1 cellular context compared by ENCODE assay signal in the genomic region with DNA sequence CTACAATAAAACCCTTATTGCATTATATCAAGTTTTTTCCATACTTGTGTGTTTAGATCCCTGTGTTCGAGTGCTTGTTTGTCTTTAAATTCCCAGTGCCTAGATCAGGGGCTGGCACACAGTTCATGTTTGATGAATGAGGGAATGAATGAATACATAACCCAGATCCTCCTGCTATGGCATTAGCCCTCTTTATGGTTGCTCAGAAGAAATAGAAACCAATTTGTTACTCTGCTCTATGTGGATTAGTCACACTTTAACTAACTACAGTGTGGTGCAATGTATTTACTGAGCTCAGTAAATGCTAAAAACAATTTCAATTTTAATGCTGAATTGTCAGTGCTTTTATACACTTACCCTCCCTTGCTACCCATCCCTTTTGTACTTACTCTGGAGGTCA.
TF ChIP-seq lines count a peak whose summit lies in the region.

No MANE protein-coding gene starts in this region.

TF ChIP-seq in HepG2, 621 proteins besides CTCF, POLR2A, EP300 and RAD21:
- TF ChIP-seq ZNF629 (CRISPR knock-in tag; conservative IDR thresholded peaks at IDR 0.05) (no peak), RORA (CRISPR knock-in tag; IDR thresholded peaks at IDR 0.05) (no peak), MBD4 (IDR thresholded peaks at IDR 0.05; ENCODE audit: borderline replicate concordance, low read length) (no peak), KLF16 (CRISPR knock-in tag; IDR thresholded peaks at IDR 0.05) (no peak), SRF (IDR thresholded peaks at IDR 0.05; ENCODE audit: low read depth, low read length) (no peak), SMAD1 (CRISPR knock-in tag; IDR thresholded peaks at IDR 0.05; ENCODE audit: borderline replicate concordance, low read depth) (no peak), IKZF1 (IDR thresholded peaks at IDR 0.05) (no peak), ATF1 (CRISPR knock-in tag; IDR thresholded peaks at IDR 0.05) (no peak)
- TF ChIP-seq, protein P1, sequence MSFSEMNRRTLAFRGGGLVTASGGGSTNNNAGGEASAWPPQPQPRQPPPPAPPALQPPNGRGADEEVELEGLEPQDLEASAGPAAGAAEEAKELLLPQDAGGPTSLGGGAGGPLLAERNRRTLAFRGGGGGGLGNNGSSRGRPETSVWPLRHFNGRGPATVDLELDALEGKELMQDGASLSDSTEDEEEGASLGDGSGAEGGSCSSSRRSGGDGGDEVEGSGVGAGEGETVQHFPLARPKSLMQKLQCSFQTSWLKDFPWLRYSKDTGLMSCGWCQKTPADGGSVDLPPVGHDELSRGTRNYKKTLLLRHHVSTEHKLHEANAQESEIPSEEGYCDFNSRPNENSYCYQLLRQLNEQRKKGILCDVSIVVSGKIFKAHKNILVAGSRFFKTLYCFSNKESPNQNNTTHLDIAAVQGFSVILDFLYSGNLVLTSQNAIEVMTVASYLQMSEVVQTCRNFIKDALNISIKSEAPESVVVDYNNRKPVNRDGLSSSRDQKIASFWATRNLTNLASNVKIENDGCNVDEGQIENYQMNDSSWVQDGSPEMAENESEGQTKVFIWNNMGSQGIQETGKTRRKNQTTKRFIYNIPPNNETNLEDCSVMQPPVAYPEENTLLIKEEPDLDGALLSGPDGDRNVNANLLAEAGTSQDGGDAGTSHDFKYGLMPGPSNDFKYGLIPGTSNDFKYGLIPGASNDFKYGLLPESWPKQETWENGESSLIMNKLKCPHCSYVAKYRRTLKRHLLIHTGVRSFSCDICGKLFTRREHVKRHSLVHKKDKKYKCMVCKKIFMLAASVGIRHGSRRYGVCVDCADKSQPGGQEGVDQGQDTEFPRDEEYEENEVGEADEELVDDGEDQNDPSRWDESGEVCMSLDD (CRISPR knock-in tag; IDR thresholded peaks at IDR 0.05; ENCODE audit: borderline replicate concordance), result no peak
- TF ChIP-seq, protein P2, sequence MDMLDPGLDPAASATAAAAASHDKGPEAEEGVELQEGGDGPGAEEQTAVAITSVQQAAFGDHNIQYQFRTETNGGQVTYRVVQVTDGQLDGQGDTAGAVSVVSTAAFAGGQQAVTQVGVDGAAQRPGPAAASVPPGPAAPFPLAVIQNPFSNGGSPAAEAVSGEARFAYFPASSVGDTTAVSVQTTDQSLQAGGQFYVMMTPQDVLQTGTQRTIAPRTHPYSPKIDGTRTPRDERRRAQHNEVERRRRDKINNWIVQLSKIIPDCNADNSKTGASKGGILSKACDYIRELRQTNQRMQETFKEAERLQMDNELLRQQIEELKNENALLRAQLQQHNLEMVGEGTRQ (IDR thresholded peaks at IDR 0.05; ENCODE audit: low read depth, low read length), result no peak
- TF ChIP-seq, protein P2 (CRISPR knock-in tag; IDR thresholded peaks at IDR 0.05; ENCODE audit: borderline replicate concordance), result no peak
TF ChIP-seq in HepG2: peak in this region for 0.
